1 cellular context compared by ENCODE assay signal in genomic region chrY:12734051-12734450, GRCh38.
TF ChIP-seq lines count a peak whose summit lies in the region.

No MANE protein-coding gene starts in this region.

TF ChIP-seq in WTC11, 78 proteins besides CTCF, POLR2A, EP300 and RAD21:
- TF ChIP-seq, protein P1, sequence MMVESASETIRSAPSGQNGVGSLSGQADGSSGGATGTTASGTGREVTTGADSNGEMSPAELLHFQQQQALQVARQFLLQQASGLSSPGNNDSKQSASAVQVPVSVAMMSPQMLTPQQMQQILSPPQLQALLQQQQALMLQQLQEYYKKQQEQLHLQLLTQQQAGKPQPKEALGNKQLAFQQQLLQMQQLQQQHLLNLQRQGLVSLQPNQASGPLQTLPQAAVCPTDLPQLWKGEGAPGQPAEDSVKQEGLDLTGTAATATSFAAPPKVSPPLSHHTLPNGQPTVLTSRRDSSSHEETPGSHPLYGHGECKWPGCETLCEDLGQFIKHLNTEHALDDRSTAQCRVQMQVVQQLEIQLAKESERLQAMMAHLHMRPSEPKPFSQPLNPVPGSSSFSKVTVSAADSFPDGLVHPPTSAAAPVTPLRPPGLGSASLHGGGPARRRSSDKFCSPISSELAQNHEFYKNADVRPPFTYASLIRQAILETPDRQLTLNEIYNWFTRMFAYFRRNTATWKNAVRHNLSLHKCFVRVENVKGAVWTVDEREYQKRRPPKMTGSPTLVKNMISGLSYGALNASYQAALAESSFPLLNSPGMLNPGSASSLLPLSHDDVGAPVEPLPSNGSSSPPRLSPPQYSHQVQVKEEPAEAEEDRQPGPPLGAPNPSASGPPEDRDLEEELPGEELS (CRISPR knock-in tag; IDR thresholded peaks at IDR 0.05), result no peak
- TF ChIP-seq, protein P2, sequence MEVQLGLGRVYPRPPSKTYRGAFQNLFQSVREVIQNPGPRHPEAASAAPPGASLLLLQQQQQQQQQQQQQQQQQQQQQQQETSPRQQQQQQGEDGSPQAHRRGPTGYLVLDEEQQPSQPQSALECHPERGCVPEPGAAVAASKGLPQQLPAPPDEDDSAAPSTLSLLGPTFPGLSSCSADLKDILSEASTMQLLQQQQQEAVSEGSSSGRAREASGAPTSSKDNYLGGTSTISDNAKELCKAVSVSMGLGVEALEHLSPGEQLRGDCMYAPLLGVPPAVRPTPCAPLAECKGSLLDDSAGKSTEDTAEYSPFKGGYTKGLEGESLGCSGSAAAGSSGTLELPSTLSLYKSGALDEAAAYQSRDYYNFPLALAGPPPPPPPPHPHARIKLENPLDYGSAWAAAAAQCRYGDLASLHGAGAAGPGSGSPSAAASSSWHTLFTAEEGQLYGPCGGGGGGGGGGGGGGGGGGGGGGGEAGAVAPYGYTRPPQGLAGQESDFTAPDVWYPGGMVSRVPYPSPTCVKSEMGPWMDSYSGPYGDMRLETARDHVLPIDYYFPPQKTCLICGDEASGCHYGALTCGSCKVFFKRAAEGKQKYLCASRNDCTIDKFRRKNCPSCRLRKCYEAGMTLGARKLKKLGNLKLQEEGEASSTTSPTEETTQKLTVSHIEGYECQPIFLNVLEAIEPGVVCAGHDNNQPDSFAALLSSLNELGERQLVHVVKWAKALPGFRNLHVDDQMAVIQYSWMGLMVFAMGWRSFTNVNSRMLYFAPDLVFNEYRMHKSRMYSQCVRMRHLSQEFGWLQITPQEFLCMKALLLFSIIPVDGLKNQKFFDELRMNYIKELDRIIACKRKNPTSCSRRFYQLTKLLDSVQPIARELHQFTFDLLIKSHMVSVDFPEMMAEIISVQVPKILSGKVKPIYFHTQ (CRISPR knock-in tag; IDR thresholded peaks at IDR 0.05), result no peak
- TF ChIP-seq GABPB1 (CRISPR knock-in tag; IDR thresholded peaks at IDR 0.05) (no peak), MYBL2 (CRISPR knock-in tag; IDR thresholded peaks at IDR 0.05) (no peak), EMX1 (CRISPR knock-in tag; IDR thresholded peaks at IDR 0.05) (no peak), CBFB (CRISPR knock-in tag; IDR thresholded peaks at IDR 0.05; ENCODE audit: low read depth) (no peak), JUN (CRISPR knock-in tag; IDR thresholded peaks at IDR 0.05) (no peak), ZSCAN18 (CRISPR knock-in tag; IDR thresholded peaks at IDR 0.05) (no peak), CREB1 (CRISPR knock-in tag; IDR thresholded peaks at IDR 0.05) (no peak), KAT7 (CRISPR knock-in tag; IDR thresholded peaks at IDR 0.05; ENCODE audit: borderline replicate concordance) (no peak), ZNF138 (CRISPR knock-in tag; conservative IDR thresholded peaks at IDR 0.05) (no peak), SP1 (CRISPR knock-in tag; conservative IDR thresholded peaks at IDR 0.05) (no peak), CREM (CRISPR knock-in tag; IDR thresholded peaks at IDR 0.05) (no peak)
- TF ChIP-seq, protein P3, sequence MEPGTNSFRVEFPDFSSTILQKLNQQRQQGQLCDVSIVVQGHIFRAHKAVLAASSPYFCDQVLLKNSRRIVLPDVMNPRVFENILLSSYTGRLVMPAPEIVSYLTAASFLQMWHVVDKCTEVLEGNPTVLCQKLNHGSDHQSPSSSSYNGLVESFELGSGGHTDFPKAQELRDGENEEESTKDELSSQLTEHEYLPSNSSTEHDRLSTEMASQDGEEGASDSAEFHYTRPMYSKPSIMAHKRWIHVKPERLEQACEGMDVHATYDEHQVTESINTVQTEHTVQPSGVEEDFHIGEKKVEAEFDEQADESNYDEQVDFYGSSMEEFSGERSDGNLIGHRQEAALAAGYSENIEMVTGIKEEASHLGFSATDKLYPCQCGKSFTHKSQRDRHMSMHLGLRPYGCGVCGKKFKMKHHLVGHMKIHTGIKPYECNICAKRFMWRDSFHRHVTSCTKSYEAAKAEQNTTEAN (CRISPR knock-in tag; IDR thresholded peaks at IDR 0.05), result no peak
- TF ChIP-seq, protein P4, sequence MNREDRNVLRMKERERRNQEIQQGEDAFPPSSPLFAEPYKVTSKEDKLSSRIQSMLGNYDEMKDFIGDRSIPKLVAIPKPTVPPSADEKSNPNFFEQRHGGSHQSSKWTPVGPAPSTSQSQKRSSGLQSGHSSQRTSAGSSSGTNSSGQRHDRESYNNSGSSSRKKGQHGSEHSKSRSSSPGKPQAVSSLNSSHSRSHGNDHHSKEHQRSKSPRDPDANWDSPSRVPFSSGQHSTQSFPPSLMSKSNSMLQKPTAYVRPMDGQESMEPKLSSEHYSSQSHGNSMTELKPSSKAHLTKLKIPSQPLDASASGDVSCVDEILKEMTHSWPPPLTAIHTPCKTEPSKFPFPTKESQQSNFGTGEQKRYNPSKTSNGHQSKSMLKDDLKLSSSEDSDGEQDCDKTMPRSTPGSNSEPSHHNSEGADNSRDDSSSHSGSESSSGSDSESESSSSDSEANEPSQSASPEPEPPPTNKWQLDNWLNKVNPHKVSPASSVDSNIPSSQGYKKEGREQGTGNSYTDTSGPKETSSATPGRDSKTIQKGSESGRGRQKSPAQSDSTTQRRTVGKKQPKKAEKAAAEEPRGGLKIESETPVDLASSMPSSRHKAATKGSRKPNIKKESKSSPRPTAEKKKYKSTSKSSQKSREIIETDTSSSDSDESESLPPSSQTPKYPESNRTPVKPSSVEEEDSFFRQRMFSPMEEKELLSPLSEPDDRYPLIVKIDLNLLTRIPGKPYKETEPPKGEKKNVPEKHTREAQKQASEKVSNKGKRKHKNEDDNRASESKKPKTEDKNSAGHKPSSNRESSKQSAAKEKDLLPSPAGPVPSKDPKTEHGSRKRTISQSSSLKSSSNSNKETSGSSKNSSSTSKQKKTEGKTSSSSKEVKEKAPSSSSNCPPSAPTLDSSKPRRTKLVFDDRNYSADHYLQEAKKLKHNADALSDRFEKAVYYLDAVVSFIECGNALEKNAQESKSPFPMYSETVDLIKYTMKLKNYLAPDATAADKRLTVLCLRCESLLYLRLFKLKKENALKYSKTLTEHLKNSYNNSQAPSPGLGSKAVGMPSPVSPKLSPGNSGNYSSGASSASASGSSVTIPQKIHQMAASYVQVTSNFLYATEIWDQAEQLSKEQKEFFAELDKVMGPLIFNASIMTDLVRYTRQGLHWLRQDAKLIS (CRISPR knock-in tag; IDR thresholded peaks at IDR 0.05; ENCODE audit: borderline replicate concordance), result no peak
- TF ChIP-seq, protein P5, sequence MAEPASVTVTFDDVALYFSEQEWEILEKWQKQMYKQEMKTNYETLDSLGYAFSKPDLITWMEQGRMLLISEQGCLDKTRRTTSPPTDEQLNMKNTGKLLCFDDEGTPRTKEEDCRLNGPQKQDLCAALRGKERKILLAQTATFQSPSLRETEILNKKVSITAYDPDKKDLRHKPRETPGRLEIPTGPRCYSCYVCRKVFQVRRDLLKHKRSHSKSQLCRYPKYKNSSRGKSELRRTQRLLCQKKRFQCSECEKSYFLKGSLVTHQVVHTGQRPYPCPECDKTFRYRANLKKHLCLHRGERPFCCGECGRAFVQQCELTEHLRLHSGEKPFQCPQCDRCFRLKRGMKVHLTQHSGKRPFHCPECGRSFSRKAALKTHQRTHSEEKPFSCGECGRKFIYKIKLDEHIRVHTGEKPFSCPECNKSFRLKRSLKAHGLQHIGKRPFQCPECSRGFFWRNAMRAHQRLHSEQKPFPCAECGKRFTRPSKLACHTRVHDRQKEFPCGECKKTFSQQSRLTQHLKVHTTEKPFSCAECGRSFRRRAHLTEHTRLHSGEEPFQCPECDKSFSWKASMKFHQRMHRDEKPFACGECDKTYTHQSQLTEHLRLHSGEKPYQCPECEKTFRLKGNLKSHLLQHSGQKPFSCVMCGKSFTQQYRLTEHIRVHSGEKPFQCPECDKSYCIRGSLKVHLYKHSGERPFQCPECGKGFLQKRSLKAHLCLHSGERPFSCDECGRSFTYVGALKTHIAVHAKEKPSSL (CRISPR knock-in tag; conservative IDR thresholded peaks at IDR 0.05), result no peak
